18 cellular contexts compared by ENCODE assay signal in genomic region chr6:104087765-104088164, GRCh38.
"Had no signal": no experiment of that assay in that cellular context is flagged by ENCODE, and none has a peak within 500 bp of the region (broad histone marks: within the 10 kb centered on the region; RNA-seq: fewer than 3 reads in every experiment).

No MANE protein-coding gene starts in this region.

- H3K36me3 ChIP-seq: esophagus muscularis mucosa, thyroid gland had no signal

- ATAC-seq: activated CD8-positive, alpha-beta memory T cell treated with anti-CD3 and anti-CD28 coated beads, Interleukin-2, amount 10 ng/mL, durations not matched to agents 7 days and 5 days; activated T-helper 17 cell treated with anti-CD3 and anti-CD28 coated beads, Interleukin-2, amount 50 U/mL, for 72 hours; body of pancreas; mucosa of descending colon had no signal

- H3K9me3 ChIP-seq: body of pancreas, esophagus muscularis mucosa, thyroid gland had no signal

- H3K27ac ChIP-seq: body of pancreas, esophagus muscularis mucosa, hepatocyte, thyroid gland had no signal

- H3K4me1 ChIP-seq: body of pancreas, esophagus muscularis mucosa, thyroid gland had no signal

- H3K4me3 ChIP-seq: body of pancreas, esophagus muscularis mucosa, hepatocyte, mucosa of descending colon, thyroid gland had no signal

- H3K27me3 ChIP-seq: body of pancreas, esophagus muscularis mucosa, hepatocyte, thyroid gland had no signal

- DNase-seq: activated CD4-positive, alpha-beta T cell treated with anti-CD3 and anti-CD28 coated beads, Interleukin-2, amount 50 U/mL, for 48 hours; activated CD8-positive, alpha-beta memory T cell treated with anti-CD3 and anti-CD28 coated beads, Interleukin-2, amount 10 ng/mL, durations not matched to agents 7 days and 5 days; activated naive CD4-positive, alpha-beta T cell; activated naive CD8-positive, alpha-beta T cell treated with anti-CD3 and anti-CD28 coated beads, Interleukin-2, amount 10 ng/mL, durations not matched to agents 7 days and 5 days; activated T-cell treated with anti-CD3 and anti-CD28 coated beads, Interleukin-2, amount 50 U/mL, for 1 hour; amygdala; body of pancreas; dermis blood vessel endothelial cell; effector memory CD4-positive, alpha-beta T cell; mucosa of descending colon; naive B cell; stimulated activated CD4-positive, alpha-beta T cell treated with anti-CD3 and anti-CD28 coated beads, Interleukin-1b, Interleukin-23, amount 100 ng/mL, for 48 hours; stimulated activated CD8-positive, alpha-beta memory T cell treated with anti-CD3 and anti-CD28 coated beads, Interleukin-4, amount 100 ng/mL, for 48 hours; stimulated activated naive CD4-positive, alpha-beta T cell; thyroid gland had no signal
